ENCODE assay signal across 15 cellular contexts in genomic region chr4:186569533-186570192, GRCh38. TPM values are rescaled to one million over a fixed set of nuclear protein-coding genes. Genes with fewer than 3 reads are reported as not detected.
DNase-seq lines count a peak whose midpoint lies in the region; ATAC-seq and TF ChIP-seq lines count a peak whose summit lies in the region.
"Had no signal": no experiment of that assay in that cellular context is flagged by ENCODE, and none has a peak within 500 bp of the region (broad histone marks: within the 10 kb centered on the region; RNA-seq: fewer than 3 reads in every experiment).

No MANE protein-coding gene starts in this region.

- no peaks in the 10 kb centered on the region for H3K27me3 Mint-ChIP-seq in endodermal cell (ENCODE audit: insufficient read depth)
- H3K27me3 Mint-ChIP-seq: CD4-positive, CD25-positive, alpha-beta regulatory T cell had no signal

- H3K36me3 Mint-ChIP-seq in endodermal cell (ENCODE audit: low read depth), result no peaks in the 10 kb centered on the region
- H3K36me3 Mint-ChIP-seq: CD4-positive, CD25-positive, alpha-beta regulatory T cell had no signal

- TF ChIP-seq CTCF in endodermal cell (conservative IDR thresholded peaks at IDR 0.05) (no peak), thoracic aorta (IDR thresholded peaks at IDR 0.05) (no peak), omental fat pad (IDR thresholded peaks at IDR 0.05) (no peak)

- DNase-seq in RPMI7951 (ENCODE audit: low read depth) (peak; percentile 20), endodermal cell (no peak), thoracic aorta (ENCODE audit: low spot score) (no peak), omental fat pad (ENCODE audit: low spot score) (no peak), substantia nigra (lab: John Stamatoyannopoulos, UW) (no peak)
- DNase-seq in stimulated activated CD4-positive, alpha-beta T cell treated with anti-CD3 and anti-CD28 coated beads, Interleukin-2, amount 100 ng/mL, for 24 hours, result no peak
- DNase-seq: activated naive CD4-positive, alpha-beta T cell; CD4-positive, CD25-positive, alpha-beta regulatory T cell; NCI-H1694 treated with DMSO at 0.1 percent for 48 hours; NCI-H446 treated with DMSO at 0.1 percent for 48 hours; OCI-M1 had no signal

- H3K4me3 Mint-ChIP-seq in endodermal cell, result no peak overlapping the region
- H3K4me3 Mint-ChIP-seq: CD4-positive, CD25-positive, alpha-beta regulatory T cell had no signal

- H3K4me1 Mint-ChIP-seq in endodermal cell, result no peaks in the 10 kb centered on the region
- H3K4me1 Mint-ChIP-seq: CD4-positive, CD25-positive, alpha-beta regulatory T cell had no signal

- no peak for ATAC-seq in thoracic aorta (ENCODE audit: insufficient number of reproducible peaks, low FRiP score, low read depth)
- no peak for ATAC-seq in omental fat pad (ENCODE audit: low FRiP score)

- no peak overlapping the region for H3K9ac ChIP-seq in endodermal cell (ENCODE audit: extremely low read depth, low read length, poor library complexity, severe bottlenecking)
- peak overlapping the region; percentile 2 for H3K9ac ChIP-seq in mucosa of stomach (ENCODE audit: low read length)

- H3K9me3 ChIP-seq in endodermal cell (ENCODE audit: control insufficient read depth, low read length) (no peaks in the 10 kb centered on the region), mucosa of stomach (ENCODE audit: control insufficient read depth, low read length) (no peaks in the 10 kb centered on the region), thoracic aorta (no peaks in the 10 kb centered on the region)
- H3K9me3 ChIP-seq: testis had no signal

- H3K4me3 ChIP-seq in endodermal cell (ENCODE audit: low read length) (no peak overlapping the region), mucosa of stomach (ENCODE audit: low read length) (peak overlapping the region; percentile 23), thoracic aorta (peak overlapping the region; percentile 63)

- H3K36me3 ChIP-seq in endodermal cell (ENCODE audit: control insufficient read depth, insufficient read depth, low read length) (no peaks in the 10 kb centered on the region), mucosa of stomach (ENCODE audit: control insufficient read depth, insufficient read depth, low read length) (no peaks in the 10 kb centered on the region), thoracic aorta (no peaks in the 10 kb centered on the region)

- H3K27ac Mint-ChIP-seq in endodermal cell, result no peak overlapping the region
- H3K27ac Mint-ChIP-seq: CD4-positive, CD25-positive, alpha-beta regulatory T cell had no signal

- H3K4me1 ChIP-seq in endodermal cell (ENCODE audit: control insufficient read depth, insufficient read depth, low read length), result no peaks in the 10 kb centered on the region
- peaks cover 19% of the 10 kb centered on the region for H3K4me1 ChIP-seq in mucosa of stomach (ENCODE audit: control insufficient read depth, insufficient read depth, low read length)
- H3K4me1 ChIP-seq in thoracic aorta (ENCODE audit: control insufficient read depth in 1 of 2, low read depth in 2 of 2), result peaks cover 0 to 4% of the 10 kb centered on the region in 2 donors

- H3K27ac ChIP-seq in endodermal cell (ENCODE audit: low read depth, low read length) (peak overlapping the region; percentile 83), thoracic aorta (no peak overlapping the region), substantia nigra (ENCODE audit: low read depth, low read length, poor library complexity, severe bottlenecking) (no peak overlapping the region)
- H3K27ac ChIP-seq: testis had no signal

- H3K27me3 ChIP-seq in endodermal cell (ENCODE audit: control insufficient read depth, insufficient read depth, low read length, poor library complexity, severe bottlenecking) (no peaks in the 10 kb centered on the region), mucosa of stomach (ENCODE audit: control insufficient read depth, insufficient read depth, low read length) (no peaks in the 10 kb centered on the region), thoracic aorta (replicated peaks; ENCODE audit: insufficient read depth) (no peaks in the 10 kb centered on the region)
- H3K27me3 ChIP-seq: testis had no signal

- WGBS in endodermal cell (ENCODE audit: insufficient coverage in 1 of 2, insufficient read length in 1 of 2), 2 experiments, result 87 to 88% methylated on average over 7 to 10 of the region's 10 CpGs

- no peaks in the 10 kb centered on the region for H3K9me3 Mint-ChIP-seq in endodermal cell

RNA-seq across cellular contexts. Expression of gene MTNR1A, which starts 14.3 kb away (rescaled TPM):
- not detected in 2 replicates for total RNA-seq in RPMI7951 (2014; rRNA removed; shearing (Covaris generic))
- total RNA-seq in endodermal cell, result 1 to 10 TPM in 1 of 2 donors, under 1 TPM in 1; 0.62 to 1.6 TPM
- 0.28 TPM for polyA plus RNA-seq in endodermal cell (2013, experiment 1 of 2)
- polyA plus RNA-seq in endodermal cell (2013, experiment 2 of 2), result not detected
- total RNA-seq in thoracic aorta, result not detected
- total RNA-seq in omental fat pad, result not detected
- total RNA-seq: cardiac septum; CD4-positive, CD25-positive, alpha-beta regulatory T cell; Daoy had no signal
- polyA plus RNA-seq: CD4-positive, CD25-positive, alpha-beta regulatory T cell had no signal
